In the genomic region with DNA sequence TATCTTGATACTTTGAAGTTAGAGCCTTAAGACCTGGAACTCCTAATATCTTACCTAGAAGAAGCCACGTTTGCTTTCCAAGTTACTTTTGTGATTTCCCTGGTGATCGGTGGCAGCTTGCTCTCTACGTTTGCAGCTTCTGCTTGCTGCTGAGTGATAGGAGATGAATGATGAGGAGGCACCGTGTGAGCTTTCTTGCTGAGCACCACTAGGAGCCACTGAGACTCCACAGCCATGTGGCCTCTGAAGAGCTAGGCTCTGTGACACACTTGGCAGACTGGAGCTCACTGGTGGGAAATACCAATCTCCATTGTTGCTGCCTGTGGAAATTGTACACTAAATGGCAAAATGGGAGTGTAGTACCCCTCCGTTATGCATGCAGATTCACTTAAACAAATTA, we compare ENCODE assay signal across 16 cellular contexts.
"Had no signal": no experiment of that assay in that cellular context is flagged by ENCODE, and none has a peak within 500 bp of the region (broad histone marks: within the 10 kb centered on the region; RNA-seq: fewer than 3 reads in every experiment).

No MANE protein-coding gene starts in this region.

- H3K36me3 Mint-ChIP-seq: immature natural killer cell; naive thymus-derived CD8-positive, alpha-beta T cell had no signal

- H3K4me1 Mint-ChIP-seq: activated B cell treated with CpG ODN at 0.5 μM for 24 hours; activated CD4-positive, alpha-beta T cell treated with anti-CD3 and anti-CD28 coated beads, Interleukin-2, amount 10 ng/mL, durations not matched to agents 24 days and 14 days; activated naive CD8-positive, alpha-beta T cell treated with anti-CD3 and anti-CD28 coated beads, Interleukin-2, amount 50 U/mL, for 24 hours; immature natural killer cell; naive thymus-derived CD8-positive, alpha-beta T cell had no signal

- H3K36me3 ChIP-seq: cardiac muscle cell, colonic mucosa, gastrocnemius medialis had no signal

- ATAC-seq: activated naive CD8-positive, alpha-beta T cell treated with anti-CD3 and anti-CD28 coated beads, Interleukin-2, amount 50 U/mL, for 24 hours; gastrocnemius medialis; mucosa of descending colon; naive thymus-derived CD8-positive, alpha-beta T cell; psoas muscle had no signal

- H3K4me3 Mint-ChIP-seq: activated B cell treated with CpG ODN at 0.5 μM for 24 hours; activated CD4-positive, alpha-beta T cell treated with anti-CD3 and anti-CD28 coated beads, Interleukin-2, amount 10 ng/mL, durations not matched to agents 24 days and 14 days; activated naive CD8-positive, alpha-beta T cell treated with anti-CD3 and anti-CD28 coated beads, Interleukin-2, amount 50 U/mL, for 24 hours; immature natural killer cell; naive thymus-derived CD8-positive, alpha-beta T cell; T-helper 1 cell treated with Interleukin-12 subunit alpha and Interleukin-12 subunit beta and Interleukin-4 antibody, amounts not matched to agents 30 μg/mL and 1 μg/mL, for 36 hours had no signal

- DNase-seq: activated B cell treated with CpG ODN at 0.5 μM for 24 hours; activated CD4-positive, alpha-beta T cell treated with anti-CD3 and anti-CD28 coated beads, Interleukin-2, amount 10 ng/mL, durations not matched to agents 24 days and 14 days; activated naive CD4-positive, alpha-beta T cell treated with Interleukin-2 at 50 U/mL for 16 hours; activated naive CD8-positive, alpha-beta T cell treated with anti-CD3 and anti-CD28 coated beads, Interleukin-2, amount 50 U/mL, for 24 hours; colonic mucosa; effector CD8-positive, alpha-beta T cell; gastrocnemius medialis; immature natural killer cell; mucosa of descending colon; naive thymus-derived CD8-positive, alpha-beta T cell; psoas muscle; stimulated activated CD4-positive, alpha-beta T cell treated with anti-CD3 and anti-CD28 coated beads, Interleukin-12 subunit alpha, Interleukin-12 subunit beta, amount 100 ng/mL, for 4 hours; stimulated activated naive CD4-positive, alpha-beta T cell treated with Interleukin-2 at 50 U/mL for 16 hours; trophoblast cell had no signal

- H3K27ac Mint-ChIP-seq: activated B cell treated with CpG ODN at 0.5 μM for 24 hours; activated CD4-positive, alpha-beta T cell treated with anti-CD3 and anti-CD28 coated beads, Interleukin-2, amount 10 ng/mL, durations not matched to agents 24 days and 14 days; activated naive CD8-positive, alpha-beta T cell treated with anti-CD3 and anti-CD28 coated beads, Interleukin-2, amount 50 U/mL, for 24 hours; naive thymus-derived CD8-positive, alpha-beta T cell; T-helper 1 cell treated with Interleukin-12 subunit alpha and Interleukin-12 subunit beta and Interleukin-4 antibody, amounts not matched to agents 30 μg/mL and 1 μg/mL, for 36 hours had no signal

- H3K9me3 Mint-ChIP-seq: activated B cell treated with CpG ODN at 0.5 μM for 24 hours; activated CD4-positive, alpha-beta T cell treated with anti-CD3 and anti-CD28 coated beads, Interleukin-2, amount 10 ng/mL, durations not matched to agents 24 days and 14 days; activated naive CD8-positive, alpha-beta T cell treated with anti-CD3 and anti-CD28 coated beads, Interleukin-2, amount 50 U/mL, for 24 hours; naive thymus-derived CD8-positive, alpha-beta T cell; T-helper 1 cell treated with Interleukin-12 subunit alpha and Interleukin-12 subunit beta and Interleukin-4 antibody, amounts not matched to agents 30 μg/mL and 1 μg/mL, for 36 hours had no signal

- H3K27me3 Mint-ChIP-seq: activated B cell treated with CpG ODN at 0.5 μM for 24 hours; activated naive CD8-positive, alpha-beta T cell treated with anti-CD3 and anti-CD28 coated beads, Interleukin-2, amount 50 U/mL, for 24 hours; naive thymus-derived CD8-positive, alpha-beta T cell had no signal

- H3K4me1 ChIP-seq: colonic mucosa, gastrocnemius medialis, psoas muscle had no signal

- H3K4me3 ChIP-seq: cardiac muscle cell, colonic mucosa, gastrocnemius medialis, mucosa of descending colon, psoas muscle had no signal

- H3K27ac ChIP-seq: cardiac muscle cell, colonic mucosa, gastrocnemius medialis, psoas muscle had no signal

- H3K9me3 ChIP-seq: colonic mucosa, gastrocnemius medialis, mucosa of descending colon, psoas muscle had no signal

- H3K27me3 ChIP-seq: cardiac muscle cell, colonic mucosa, gastrocnemius medialis had no signal
